In the genomic region with DNA sequence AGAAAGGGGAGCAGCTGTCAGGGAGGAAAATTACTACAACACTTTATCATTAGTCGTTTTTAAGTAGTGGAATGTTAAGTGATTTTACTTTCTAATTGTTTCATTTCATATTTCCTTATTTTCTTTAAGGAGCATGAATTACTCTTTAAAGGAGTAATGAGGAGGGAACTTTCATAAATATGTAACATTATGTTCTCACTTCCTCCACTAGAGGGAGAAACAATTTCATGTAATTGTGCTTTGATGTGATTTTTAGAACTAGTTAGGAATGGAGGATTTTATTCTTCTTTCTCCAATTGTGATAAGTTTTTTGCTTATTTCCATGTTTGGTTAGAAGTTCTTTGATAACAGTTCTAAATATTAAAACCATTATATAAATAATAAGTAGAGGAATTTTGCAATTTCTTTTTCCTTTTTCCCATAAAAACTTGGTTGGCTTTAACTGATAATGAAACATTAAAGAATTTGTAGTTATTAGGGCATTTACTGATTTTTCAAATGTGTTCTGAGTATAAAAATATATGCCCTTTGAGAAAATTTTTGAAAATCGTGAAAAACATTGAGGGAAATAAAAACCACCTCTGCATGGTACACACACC, we compare ENCODE assay signal across 1 cellular context.
TF ChIP-seq lines count a peak whose summit lies in the region.

No MANE protein-coding gene starts in this region.

TF ChIP-seq in GM23338, 12 proteins besides CTCF, POLR2A, EP300 and RAD21 (continued from another document):
- TF ChIP-seq, protein P1, sequence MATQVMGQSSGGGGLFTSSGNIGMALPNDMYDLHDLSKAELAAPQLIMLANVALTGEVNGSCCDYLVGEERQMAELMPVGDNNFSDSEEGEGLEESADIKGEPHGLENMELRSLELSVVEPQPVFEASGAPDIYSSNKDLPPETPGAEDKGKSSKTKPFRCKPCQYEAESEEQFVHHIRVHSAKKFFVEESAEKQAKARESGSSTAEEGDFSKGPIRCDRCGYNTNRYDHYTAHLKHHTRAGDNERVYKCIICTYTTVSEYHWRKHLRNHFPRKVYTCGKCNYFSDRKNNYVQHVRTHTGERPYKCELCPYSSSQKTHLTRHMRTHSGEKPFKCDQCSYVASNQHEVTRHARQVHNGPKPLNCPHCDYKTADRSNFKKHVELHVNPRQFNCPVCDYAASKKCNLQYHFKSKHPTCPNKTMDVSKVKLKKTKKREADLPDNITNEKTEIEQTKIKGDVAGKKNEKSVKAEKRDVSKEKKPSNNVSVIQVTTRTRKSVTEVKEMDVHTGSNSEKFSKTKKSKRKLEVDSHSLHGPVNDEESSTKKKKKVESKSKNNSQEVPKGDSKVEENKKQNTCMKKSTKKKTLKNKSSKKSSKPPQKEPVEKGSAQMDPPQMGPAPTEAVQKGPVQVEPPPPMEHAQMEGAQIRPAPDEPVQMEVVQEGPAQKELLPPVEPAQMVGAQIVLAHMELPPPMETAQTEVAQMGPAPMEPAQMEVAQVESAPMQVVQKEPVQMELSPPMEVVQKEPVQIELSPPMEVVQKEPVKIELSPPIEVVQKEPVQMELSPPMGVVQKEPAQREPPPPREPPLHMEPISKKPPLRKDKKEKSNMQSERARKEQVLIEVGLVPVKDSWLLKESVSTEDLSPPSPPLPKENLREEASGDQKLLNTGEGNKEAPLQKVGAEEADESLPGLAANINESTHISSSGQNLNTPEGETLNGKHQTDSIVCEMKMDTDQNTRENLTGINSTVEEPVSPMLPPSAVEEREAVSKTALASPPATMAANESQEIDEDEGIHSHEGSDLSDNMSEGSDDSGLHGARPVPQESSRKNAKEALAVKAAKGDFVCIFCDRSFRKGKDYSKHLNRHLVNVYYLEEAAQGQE (IDR thresholded peaks at IDR 0.05; ENCODE audit: unreplicated experiment): no peak
